27 cellular contexts compared by ENCODE assay signal in genomic region chr12:95054206-95054605, GRCh38.
"Had no signal": no experiment of that assay in that cellular context is flagged by ENCODE, and none has a peak within 500 bp of the region (broad histone marks: within the 10 kb centered on the region; RNA-seq: fewer than 3 reads in every experiment).

No MANE protein-coding gene starts in this region.

- H3K27ac Mint-ChIP-seq: activated CD8-positive, alpha-beta memory T cell treated with anti-CD3 and anti-CD28 coated beads, Interleukin-2, amount 10 ng/mL, durations not matched to agents 7 days and 5 days; activated naive CD4-positive, alpha-beta T cell treated with anti-CD3 and anti-CD28 coated beads, Interleukin-2, amount 10 ng/mL, durations not matched to agents 7 days and 5 days; activated naive CD8-positive, alpha-beta T cell treated with anti-CD3 and anti-CD28 coated beads for 36 hours; WTC11 had no signal

- DNase-seq: activated CD4-positive, alpha-beta T cell treated with anti-CD3 and anti-CD28 coated beads for 48 hours; activated CD4-positive, alpha-beta T cell treated with anti-CD3 and anti-CD28 coated beads, Interleukin-2, amount 50 U/mL, for 4 hours; activated CD4-positive, CD25-positive, alpha-beta regulatory T cell treated with anti-CD3 and anti-CD28 coated beads, Interleukin-2, amount 50 U/mL, for 72 hours; activated CD8-positive, alpha-beta memory T cell treated with anti-CD3 and anti-CD28 coated beads, Interleukin-2, amount 10 ng/mL, durations not matched to agents 7 days and 5 days; activated effector memory CD4-positive, alpha-beta T cell treated with anti-CD3 and anti-CD28 coated beads, Interleukin-2, amount 50 U/mL, for 16 hours; activated naive CD4-positive, alpha-beta T cell treated with anti-CD3 and anti-CD28 coated beads, Interleukin-2, amount 10 ng/mL, durations not matched to agents 7 days and 5 days; activated naive CD8-positive, alpha-beta T cell treated with anti-CD3 and anti-CD28 coated beads for 36 hours; activated T-cell treated with anti-CD3 and anti-CD28 coated beads, Interleukin-2, amount 50 U/mL, for 4 hours; brain microvascular endothelial cell; cerebellar nuclear complex; IMR-90; Kasumi-1; KBM-7; NCI-H1105 treated with DMSO at 0.1 percent for 48 hours; NCI-H146; NCI-H187 treated with DMSO at 0.1 percent for 48 hours; NCI-H2081 treated with DMSO at 0.1 percent for 48 hours; NCI-H510A treated with DMSO at 0.1 percent for 48 hours; NCI-H748 treated with DMSO at 0.1 percent for 48 hours; NK-92 treated with Interleukin-12 subunit alpha and Interleukin-12 subunit beta, amount 100 ng/mL, for 24 hours; OCI-M1; Right ventricle myocardium superior; SW 1271 had no signal

- H3K9me3 ChIP-seq: SJSA1 had no signal

- H3K9me3 Mint-ChIP-seq: activated naive CD4-positive, alpha-beta T cell treated with anti-CD3 and anti-CD28 coated beads, Interleukin-2, amount 10 ng/mL, durations not matched to agents 7 days and 5 days; activated naive CD8-positive, alpha-beta T cell treated with anti-CD3 and anti-CD28 coated beads for 36 hours; activated T-cell treated with anti-CD3 and anti-CD28 coated beads, Interleukin-2, amount 50 U/mL, for 4 hours; WTC11 had no signal

- H3K4me1 Mint-ChIP-seq: activated CD8-positive, alpha-beta memory T cell treated with anti-CD3 and anti-CD28 coated beads, Interleukin-2, amount 10 ng/mL, durations not matched to agents 7 days and 5 days; activated naive CD4-positive, alpha-beta T cell treated with anti-CD3 and anti-CD28 coated beads, Interleukin-2, amount 10 ng/mL, durations not matched to agents 7 days and 5 days; WTC11 had no signal

- H3K4me3 Mint-ChIP-seq: activated CD8-positive, alpha-beta memory T cell treated with anti-CD3 and anti-CD28 coated beads, Interleukin-2, amount 10 ng/mL, durations not matched to agents 7 days and 5 days; activated naive CD4-positive, alpha-beta T cell treated with anti-CD3 and anti-CD28 coated beads, Interleukin-2, amount 10 ng/mL, durations not matched to agents 7 days and 5 days; activated naive CD8-positive, alpha-beta T cell treated with anti-CD3 and anti-CD28 coated beads for 36 hours; activated T-cell treated with anti-CD3 and anti-CD28 coated beads, Interleukin-2, amount 50 U/mL, for 4 hours; WTC11 had no signal

- H3K4me3 ChIP-seq: cardiac muscle cell, SJSA1 had no signal

- H3K27me3 ChIP-seq: brain microvascular endothelial cell, cardiac muscle cell, SJSA1 had no signal

- H3K27ac ChIP-seq: brain microvascular endothelial cell, cardiac muscle cell, RWPE1, SJSA1 had no signal

- H3K4me1 ChIP-seq: SJSA1 had no signal

- H3K27me3 Mint-ChIP-seq: activated CD8-positive, alpha-beta memory T cell treated with anti-CD3 and anti-CD28 coated beads, Interleukin-2, amount 10 ng/mL, durations not matched to agents 7 days and 5 days; activated naive CD4-positive, alpha-beta T cell treated with anti-CD3 and anti-CD28 coated beads, Interleukin-2, amount 10 ng/mL, durations not matched to agents 7 days and 5 days; activated naive CD8-positive, alpha-beta T cell treated with anti-CD3 and anti-CD28 coated beads for 36 hours had no signal
